19 cellular contexts compared by ENCODE assay signal in genomic region chr6:39211183-39211582, GRCh38. TPM values are rescaled to one million over a fixed set of nuclear protein-coding genes. Genes with fewer than 3 reads are reported as not detected.
"Had no signal": no experiment of that assay in that cellular context is flagged by ENCODE, and none has a peak within 500 bp of the region (broad histone marks: within the 10 kb centered on the region; RNA-seq: fewer than 3 reads in every experiment).

No MANE protein-coding gene starts in this region.

- ATAC-seq: heart left ventricle; naive thymus-derived CD8-positive, alpha-beta T cell; T-helper 17 cell had no signal

- H3K4me3 Mint-ChIP-seq: activated naive CD4-positive, alpha-beta T cell treated with anti-CD3 and anti-CD28 coated beads for 36 hours; activated T-cell treated with anti-CD3 and anti-CD28 coated beads, Interleukin-2, amount 50 U/mL, for 24 hours; central memory CD8-positive, alpha-beta T cell; naive thymus-derived CD8-positive, alpha-beta T cell; T-helper 17 cell had no signal

- H3K36me3 Mint-ChIP-seq: naive thymus-derived CD8-positive, alpha-beta T cell had no signal

- H3K4me1 ChIP-seq: uterus had no signal

- H3K4me1 Mint-ChIP-seq: central memory CD8-positive, alpha-beta T cell had no signal

- H3K27me3 ChIP-seq: brain microvascular endothelial cell, uterus had no signal

- H3K27ac Mint-ChIP-seq: activated naive CD4-positive, alpha-beta T cell treated with anti-CD3 and anti-CD28 coated beads for 36 hours; activated T-cell treated with anti-CD3 and anti-CD28 coated beads, Interleukin-2, amount 50 U/mL, for 24 hours; naive thymus-derived CD8-positive, alpha-beta T cell; T-helper 17 cell had no signal

- H3K36me3 ChIP-seq: brain microvascular endothelial cell, heart left ventricle, tibial artery, uterus, WERI-Rb-1 had no signal

- H3K27ac ChIP-seq: brain microvascular endothelial cell, coronary artery, heart left ventricle, tibial artery, uterus, WERI-Rb-1 had no signal

- DNase-seq: activated CD4-positive, alpha-beta T cell treated with anti-CD3 and anti-CD28 coated beads for 1 hour; activated CD4-positive, alpha-beta T cell treated with anti-CD3 and anti-CD28 coated beads, Interleukin-2, amount 50 U/mL, for 48 hours; activated naive CD4-positive, alpha-beta T cell treated with anti-CD3 and anti-CD28 coated beads for 36 hours; activated T-cell treated with anti-CD3 and anti-CD28 coated beads, Interleukin-2, amount 50 U/mL, for 24 hours; anterior cingulate cortex; brain microvascular endothelial cell; erythroblast; mesenchymal stem cell; naive thymus-derived CD8-positive, alpha-beta T cell; nucleus accumbens; stimulated activated CD8-positive, alpha-beta memory T cell treated with anti-CD3 and anti-CD28 coated beads, Interleukin-4, amount 100 ng/mL, for 48 hours; stimulated activated naive CD4-positive, alpha-beta T cell; T-helper 17 cell; tibial artery; uterus; WERI-Rb-1 had no signal

- H3K9me3 Mint-ChIP-seq: activated naive CD4-positive, alpha-beta T cell treated with anti-CD3 and anti-CD28 coated beads for 36 hours; activated T-cell treated with anti-CD3 and anti-CD28 coated beads, Interleukin-2, amount 50 U/mL, for 24 hours; central memory CD8-positive, alpha-beta T cell; naive thymus-derived CD8-positive, alpha-beta T cell had no signal

- H3K4me3 ChIP-seq: coronary artery, heart left ventricle, tibial artery, uterus had no signal

- H3K9me3 ChIP-seq: heart left ventricle, tibial artery, uterus had no signal

- H3K27me3 Mint-ChIP-seq: activated T-cell treated with anti-CD3 and anti-CD28 coated beads, Interleukin-2, amount 50 U/mL, for 24 hours; central memory CD8-positive, alpha-beta T cell; naive thymus-derived CD8-positive, alpha-beta T cell had no signal

RNA-seq across cellular contexts. Expression of gene KCNK5, which starts 18.1 kb away (rescaled TPM):
- polyA plus RNA-seq: naive thymus-derived CD8-positive, alpha-beta T cell had no signal
